15 cellular contexts compared by ENCODE assay signal in genomic region chr17:43228020-43228782, GRCh38. TPM values are rescaled to one million over a fixed set of nuclear protein-coding genes. Genes with fewer than 3 reads are reported as not detected.
A peak's percentile ranks its signal among the peaks of the same experiment; 100 is the strongest.
DNase-seq lines count a peak whose midpoint lies in the region; ATAC-seq and TF ChIP-seq lines count a peak whose summit lies in the region.
"Not testable (repeated sequence)": the region's sequence is repeated elsewhere in the genome, so short reads cannot be mapped to it uniquely, and the experiment has no call there.
"Had no signal": no experiment of that assay in that cellular context is flagged by ENCODE, and none has a peak within 500 bp of the region (broad histone marks: within the 10 kb centered on the region; RNA-seq: fewer than 3 reads in every experiment).

Gene CCDC200, minus strand, starts transcription at chr17:43228623. Its CDS starts 69 bp downstream, at chr17:43228554.

- H3K9ac ChIP-seq in HCT116 (ENCODE audit: low read length): not testable (repeated sequence)

- H3K36me3 ChIP-seq in HCT116 (ENCODE audit: control insufficient read depth in 1 of 2, insufficient read depth in 2 of 2, low read length in 2 of 2); upper lobe of right lung: not testable (repeated sequence)
- peaks cover 0 to 23% of the 10 kb centered on the region in 2 donors for H3K36me3 ChIP-seq in psoas muscle (ENCODE audit: insufficient read depth in 1 of 2, low read depth in 1 of 2)

- RAD21 ChIA-PET in HCT116 (lab: Charles Lee; ENCODE audit: low non-redundant PET in 1 of 2, low total read pairs in 2 of 2, uncharacterized antibody in 2 of 2, unreplicated experiment in 2 of 2): not testable (repeated sequence)

- not testable (repeated sequence) for DNase-seq in HCT116 (ENCODE audit: low read depth, low spot score); left ventricle myocardium superior; left lobe of liver (ENCODE audit: low spot score); psoas muscle; upper lobe of right lung

- H3K27me3 ChIP-seq in HCT116 (ENCODE audit: insufficient read depth, low read length); psoas muscle (ENCODE audit: insufficient read depth in 3 of 3, low read length in 2 of 3); upper lobe of right lung: not testable (repeated sequence)

- not testable (repeated sequence) for H3K27ac ChIP-seq in HCT116 (ENCODE audit: low read depth, low read length); psoas muscle; upper lobe of right lung

- not testable (repeated sequence) for H4K20me1 ChIP-seq in HCT116 (ENCODE audit: insufficient read depth)

- not testable (repeated sequence) for H3K4me1 ChIP-seq in HCT116 (ENCODE audit: control insufficient read depth in 1 of 2, insufficient read depth in 2 of 2, low read length in 2 of 2); psoas muscle; upper lobe of right lung

- not testable (repeated sequence) for H3K9me3 ChIP-seq in HCT116 (ENCODE audit: control insufficient read depth in 1 of 2, insufficient read depth in 1 of 2, low read depth in 1 of 2, low read length in 2 of 2); psoas muscle; upper lobe of right lung

- ATAC-seq in HCT116 (peak; percentile 38), esophagus mucosa (peak; percentile 42), left ventricle myocardium superior (peak; percentile 15), left lobe of liver (peak; percentile 23), psoas muscle (peak in 3 of 4 donors; percentile 32 to 40 (median 38)), upper lobe of right lung (peak; percentile 32)

- H3K4me3 ChIP-seq in HCT116 (replicated peaks in 1 of 2; ENCODE audit: low read depth in 1 of 2, low read length in 2 of 2); psoas muscle; upper lobe of right lung: not testable (repeated sequence)

- POLR2A ChIA-PET in HCT116 (lab: Charles Lee): not testable (repeated sequence)

- H3K79me2 ChIP-seq in HCT116 (ENCODE audit: insufficient read depth, low read length): not testable (repeated sequence)

- no CpG with 5 or more reads among the region's 7 CpGs for WGBS in psoas muscle, 3 donors

- TF ChIP-seq RAD21 in HCT116 (IDR thresholded peaks at IDR 0.05; ENCODE audit: low read depth): not testable (repeated sequence)

- BruUV-seq in HCT116 (replicated peaks; lab: Mats Ljungman, UMichigan): not testable (repeated sequence)

- TF ChIP-seq POLR2A in HCT116 (IDR thresholded peaks at IDR 0.05; ENCODE audit: borderline replicate concordance, extremely low read depth, insufficient read depth, insufficient read length): not testable (repeated sequence)

- not testable (repeated sequence) for TF ChIP-seq CTCF in HCT116 (IDR thresholded peaks at IDR 0.05 in 2 of 3, conservative IDR thresholded peaks at IDR 0.05 in 1 of 3; ENCODE audit: borderline replicate concordance in 1 of 3, insufficient read depth in 1 of 3, low read depth in 2 of 3, low read length in 2 of 3); psoas muscle (IDR thresholded peaks at IDR 0.05); upper lobe of right lung (IDR thresholded peaks at IDR 0.05)

- intact Hi-C loops in HCT116 (cut with micrococcal nuclease); left ventricle myocardium superior (cut with micrococcal nuclease); psoas muscle (cut with DNase I); upper lobe of right lung (cut with DNase I): not testable (repeated sequence)

- H3K9me2 ChIP-seq in HCT116 (ENCODE audit: insufficient read depth): not testable (repeated sequence)

- not testable (repeated sequence) for H2AFZ ChIP-seq in HCT116 (ENCODE audit: low read depth, low read length, poor library complexity, severe bottlenecking)

- CTCF ChIA-PET in HCT116 (lab: Charles Lee): not testable (repeated sequence)

- H3K4me2 ChIP-seq in HCT116 (ENCODE audit: low read length): not testable (repeated sequence)

RNA-seq across cellular contexts. Expression of gene CCDC200, which starts in this region (rescaled TPM):
- total RNA-seq in HCT116 (2021; ENCODE audit: unreplicated experiment) (not detected), esophagus mucosa (not detected), left ventricle myocardium superior (not detected), left lobe of liver (not detected), psoas muscle (not detected), upper lobe of right lung (not detected)
- 0.52 and 0.85 TPM in 2 replicates for polyA plus RNA-seq in HCT116 (2012)
- under 1 TPM in 2 of 3 donors, not detected in 1; 0.38 to 0.41 TPM for polyA plus RNA-seq in psoas muscle
- total RNA-seq: A673, Calu3, Daoy, G401, GM23338, H4, H9, HFFc6 had no signal
- polyA plus RNA-seq: BJ, GM23338 had no signal

Comparison
In these comparisons a context has a peak if more than half of its experiments do, and no peak if none do; other contexts are left out.
1. Peak in ATAC-seq in HCT116; RNA of the gene not detected or under 1 TPM.
2. Peak in ATAC-seq in esophagus mucosa; RNA of the gene not detected or under 1 TPM.
3. Peak in ATAC-seq in left ventricle myocardium superior; RNA of the gene not detected or under 1 TPM.
4. Peak in ATAC-seq in left lobe of liver; RNA of the gene not detected or under 1 TPM.
5. Peak in ATAC-seq in psoas muscle; RNA of the gene not detected or under 1 TPM.
6. Peak in ATAC-seq in upper lobe of right lung; RNA of the gene not detected or under 1 TPM.